ENCODE assay signal across 9 cellular contexts in genomic region chr19:14056741-14057356, GRCh38. TPM values are rescaled to one million over a fixed set of nuclear protein-coding genes. Genes with fewer than 3 reads are reported as not detected.
DNase-seq lines count a peak whose midpoint lies in the region; ATAC-seq, FAIRE-seq and TF ChIP-seq lines count a peak whose summit lies in the region.
"Had no signal": no experiment of that assay in that cellular context is flagged by ENCODE, and none has a peak within 500 bp of the region (broad histone marks: within the 10 kb centered on the region; RNA-seq: fewer than 3 reads in every experiment).

No MANE protein-coding gene starts in this region.

- TF ChIP-seq POLR2A in endothelial cell of umbilical vein (IDR thresholded peaks at IDR 0.05; ENCODE audit: low read depth, low read length), result no peak

- H3K4me3 Mint-ChIP-seq in HFFc6 (peak overlapping the region; percentile 78), osteocyte (ENCODE audit: unreplicated experiment) (peak overlapping the region; percentile 55)

- H3K9me3 Mint-ChIP-seq in HFFc6 (no peaks in the 10 kb centered on the region), osteocyte (ENCODE audit: unreplicated experiment) (no peaks in the 10 kb centered on the region)

- H3K27me3 ChIP-seq in BLaER1, result peaks cover 43% of the 10 kb centered on the region
- peaks cover 7 to 8% of the 10 kb centered on the region in 2 experiments for H3K27me3 ChIP-seq in endothelial cell of umbilical vein (ENCODE audit: control insufficient read depth in 2 of 2, insufficient read depth in 2 of 2, low read length in 2 of 2)
- H3K27me3 ChIP-seq: right lobe of liver had no signal

- H3K9me1 ChIP-seq in endothelial cell of umbilical vein (replicated peaks; ENCODE audit: control insufficient read depth, extremely low read depth, insufficient read depth, low read length), result no peaks in the 10 kb centered on the region

- peak overlapping the region; percentile 10 for H2AFZ ChIP-seq in endothelial cell of umbilical vein (ENCODE audit: low read depth, low read length)

- CTCF ChIA-PET in endothelial cell of umbilical vein (lab: Charles Lee), result interaction anchor here (0.8 to 4.6 kb wide), 11 partner anchors 8 to 269 kb away, joined by 3 to 24 read pairs (median 4); partner anchors contain the start of genes IL27RA, MISP3 and NANOS3

- H3K27ac Mint-ChIP-seq in HFFc6, result no peak overlapping the region
- H3K27ac Mint-ChIP-seq in osteocyte (ENCODE audit: unreplicated experiment), result no peak overlapping the region

- H3K36me3 Mint-ChIP-seq in HFFc6 (ENCODE audit: low read depth), result peaks cover 5% of the 10 kb centered on the region; the same call in 1 of the 2 replicates
- H3K36me3 Mint-ChIP-seq in osteocyte (ENCODE audit: unreplicated experiment), result peaks cover 3% of the 10 kb centered on the region

- no peak overlapping the region for H3K27ac ChIP-seq in BLaER1
- no peak overlapping the region for H3K27ac ChIP-seq in endothelial cell of umbilical vein (ENCODE audit: insufficient read depth, low read depth, low read length)
- H3K27ac ChIP-seq: right lobe of liver had no signal

- no peak for ATAC-seq in activated CD4-positive, CD25-positive, alpha-beta regulatory T cell treated with anti-CD3 and anti-CD28 coated beads, Interleukin-2, amount 50 U/mL, for 24 hours
- ATAC-seq in GM21367 (IDR thresholded peaks at IDR 0.05; ENCODE audit: unreplicated experiment), result no peak
- ATAC-seq: right lobe of liver had no signal

- H3K4me3 ChIP-seq in BLaER1 (no peak overlapping the region), endothelial cell of umbilical vein (replicated peaks in 1 of 3; ENCODE audit: insufficient read depth in 1 of 3, low read depth in 1 of 3, low read length in 3 of 3) (no peak overlapping the region)
- H3K4me3 ChIP-seq: right lobe of liver had no signal

- no peak for TF ChIP-seq CTCF in HFFc6 (IDR thresholded peaks at IDR 0.05)
- TF ChIP-seq CTCF in endothelial cell of umbilical vein (IDR thresholded peaks at IDR 0.05; ENCODE audit: extremely low read depth in 1 of 2, insufficient read depth in 1 of 2, low read depth in 1 of 2, low read length in 2 of 2), result no peak
- TF ChIP-seq CTCF in osteocyte (IDR thresholded peaks at IDR 0.05), result no peak

- H3K4me1 Mint-ChIP-seq in HFFc6 (ENCODE audit: low read depth) (peaks cover 4% of the 10 kb centered on the region; the same call in 1 of the 2 replicates), osteocyte (ENCODE audit: unreplicated experiment) (peaks cover 12% of the 10 kb centered on the region)

- FAIRE-seq in endothelial cell of umbilical vein (lab: Jason Lieb, UNC), result no peak

- H4K20me1 ChIP-seq in BLaER1 (no peaks in the 10 kb centered on the region), endothelial cell of umbilical vein (replicated peaks; ENCODE audit: control insufficient read depth, extremely low read depth, insufficient read depth, low read length) (no peaks in the 10 kb centered on the region)

- H3K4me1 ChIP-seq in BLaER1 (peaks cover 18% of the 10 kb centered on the region), endothelial cell of umbilical vein (ENCODE audit: control insufficient read depth, extremely low read depth, insufficient read depth, low read length) (no peaks in the 10 kb centered on the region)

- no peaks in the 10 kb centered on the region for H3K79me2 ChIP-seq in endothelial cell of umbilical vein (ENCODE audit: control insufficient read depth, insufficient read depth, low read length)

- H3K36me3 ChIP-seq in BLaER1 (peaks cover 4% of the 10 kb centered on the region; the same call in 1 of the 2 replicates), endothelial cell of umbilical vein (ENCODE audit: control insufficient read depth in 2 of 2, extremely low read depth in 1 of 2, insufficient read depth in 2 of 2, low read length in 2 of 2) (no peaks in the 10 kb centered on the region)

- POLR2A ChIA-PET in endothelial cell of umbilical vein (lab: Charles Lee), result interaction anchor here (0.6 kb wide), 1 partner anchor 154 kb away, joined by 3 read pairs; no protein-coding TSS in a partner anchor

- DNase-seq in HFFc6 (no peak), endothelial cell of umbilical vein (ENCODE audit: low read depth, low spot score) (no peak), osteocyte (ENCODE audit: extremely low spot score, unreplicated experiment) (no peak), NCI-H524 (lab: John Stamatoyannopoulos, UW) (no peak)
- no peak for DNase-seq in activated CD4-positive, alpha-beta T cell treated with anti-CD3 and anti-CD28 coated beads, Interleukin-2, amount 50 U/mL, for 1 hour
- DNase-seq: right lobe of liver had no signal

- H3K27me3 Mint-ChIP-seq in HFFc6 (ENCODE audit: insufficient read depth) (peaks cover 12% of the 10 kb centered on the region), osteocyte (ENCODE audit: unreplicated experiment) (peaks cover 15% of the 10 kb centered on the region)

- H3K4me2 ChIP-seq in BLaER1 (peak overlapping the region; percentile 39), endothelial cell of umbilical vein (ENCODE audit: insufficient read depth, low read length) (no peak overlapping the region)

- H3K9ac ChIP-seq in BLaER1 (no peak overlapping the region), endothelial cell of umbilical vein (replicated peaks; ENCODE audit: extremely low read depth, insufficient read depth, low read length) (no peak overlapping the region)

- dilution Hi-C loops in endothelial cell of umbilical vein (cut with MboI; ENCODE audit: extremely low pct_ligation_motif_present, low sequenced_read_pairs), result no loop called here

- intact Hi-C loops in endothelial cell of umbilical vein (cut with micrococcal nuclease), result loop anchor here (5.0 kb wide), 1 partner anchor 175 kb away; no protein-coding TSS in a partner anchor

- no TSS peak for BruUV-seq in endothelial cell of umbilical vein (replicated peaks; lab: Mats Ljungman, UMichigan)

- H3K9me3 ChIP-seq in BLaER1, result no peaks in the 10 kb centered on the region
- H3K9me3 ChIP-seq in endothelial cell of umbilical vein (replicated peaks; ENCODE audit: control insufficient read depth, insufficient read depth, low read length), result no peaks in the 10 kb centered on the region
- H3K9me3 ChIP-seq: right lobe of liver had no signal

RNA-seq across cellular contexts. Expression of gene PALM3, which starts 5.0 kb away (rescaled TPM):
- total RNA-seq in HFFc6 (2021; fragmentation: NEBNext Ultra II Directional; extraction: Animal tissue kit (Norgen Biotek cat#: 25700)), result 1 to 10 TPM; 1.2 to 4.0 (median 2.8) TPM
- total RNA-seq in endothelial cell of umbilical vein (0.31 TPM in 1 of 2 replicates, not detected in the other), osteocyte (0.30 and 0.63 TPM in 2 replicates)
- polyA plus RNA-seq in endothelial cell of umbilical vein, result 0.08 TPM in 2 replicates
- 0.03 and 0.06 TPM in 2 replicates for polyA plus RNA-seq in endothelial cell of umbilical vein (2011; cell fraction: cytosol; rRNA removed)
- not detected in 2 replicates for polyA plus RNA-seq in endothelial cell of umbilical vein (2011; cell fraction: nucleus; rRNA removed)
- 0.28 TPM in 1 of 2 replicates, not detected in the other for polyA plus RNA-seq in endothelial cell of umbilical vein (2012)
- polyA minus RNA-seq in endothelial cell of umbilical vein, result not detected in 2 replicates
- not detected for polyA minus RNA-seq in endothelial cell of umbilical vein (2011; cell fraction: cytosol; rRNA and poly(A)+ RNA removed)
- polyA minus RNA-seq in endothelial cell of umbilical vein (2011; cell fraction: nucleus; rRNA and poly(A)+ RNA removed), result not detected in 2 replicates

RNA-seq across cellular contexts. Expression of gene MISP3, which starts 15.7 kb away (rescaled TPM):
- total RNA-seq in HFFc6 (2021; fragmentation: NEBNext Ultra II Directional; extraction: Animal tissue kit (Norgen Biotek cat#: 25700)), result 1 to 10 TPM in 2 of 6 experiments, under 1 TPM in 4; 0.62 to 1.2 (median 0.88) TPM
- total RNA-seq in endothelial cell of umbilical vein, result 0.31 TPM in 1 of 2 replicates, not detected in the other
- 0.25 and 0.26 TPM in 2 replicates for polyA plus RNA-seq in endothelial cell of umbilical vein
- polyA plus RNA-seq in endothelial cell of umbilical vein (2011; cell fraction: cytosol; rRNA removed), result 0.13 and 0.41 TPM in 2 replicates
- 0.13 and 0.14 TPM in 2 replicates for polyA plus RNA-seq in endothelial cell of umbilical vein (2011; cell fraction: nucleus; rRNA removed)
- polyA plus RNA-seq in endothelial cell of umbilical vein (2012), result 0.39 and 0.68 TPM in 2 replicates
- 0.11 and 0.19 TPM in 2 replicates for polyA minus RNA-seq in endothelial cell of umbilical vein
- polyA minus RNA-seq in endothelial cell of umbilical vein (2011; cell fraction: cytosol; rRNA and poly(A)+ RNA removed), result not detected
- not detected in 2 replicates for polyA minus RNA-seq in endothelial cell of umbilical vein (2011; cell fraction: nucleus; rRNA and poly(A)+ RNA removed)
- total RNA-seq in osteocyte, result 1.8 and 2.1 TPM in 2 replicates

RNA-seq across cellular contexts. Expression of gene IL27RA, which starts 25.3 kb away (rescaled TPM):
- total RNA-seq in HFFc6 (2021; fragmentation: NEBNext Ultra II Directional; extraction: Animal tissue kit (Norgen Biotek cat#: 25700)), result 1 to 10 TPM; 4.7 to 6.1 (median 5.1) TPM
- total RNA-seq in endothelial cell of umbilical vein (3.7 and 4.5 TPM in 2 replicates), osteocyte (1.8 and 1.9 TPM in 2 replicates)
- 1.6 and 1.8 TPM in 2 replicates for polyA plus RNA-seq in endothelial cell of umbilical vein
- 1.6 and 1.9 TPM in 2 replicates for polyA plus RNA-seq in endothelial cell of umbilical vein (2011; cell fraction: cytosol; rRNA removed)
- 0.86 and 1.1 TPM in 2 replicates for polyA plus RNA-seq in endothelial cell of umbilical vein (2011; cell fraction: nucleus; rRNA removed)
- 2.1 and 2.4 TPM in 2 replicates for polyA plus RNA-seq in endothelial cell of umbilical vein (2012)
- 1.1 and 1.8 TPM in 2 replicates for polyA minus RNA-seq in endothelial cell of umbilical vein
- polyA minus RNA-seq in endothelial cell of umbilical vein (2011; cell fraction: cytosol; rRNA and poly(A)+ RNA removed), result 8.2 TPM
- 0.14 and 0.38 TPM in 2 replicates for polyA minus RNA-seq in endothelial cell of umbilical vein (2011; cell fraction: nucleus; rRNA and poly(A)+ RNA removed)

RNA-seq across cellular contexts. Expression of gene C19orf67, which starts 28.7 kb away (rescaled TPM):
- not detected for total RNA-seq in HFFc6 (2021; fragmentation: NEBNext Ultra II Directional; extraction: Animal tissue kit (Norgen Biotek cat#: 25700))
- total RNA-seq in endothelial cell of umbilical vein (0.55 TPM in 1 of 2 replicates, not detected in the other), osteocyte (0.54 TPM in 1 of 2 replicates, not detected in the other)
- not detected in 2 replicates for polyA plus RNA-seq in endothelial cell of umbilical vein
- polyA plus RNA-seq in endothelial cell of umbilical vein (2011; cell fraction: cytosol; rRNA removed), result not detected in 2 replicates
- not detected in 2 replicates for polyA plus RNA-seq in endothelial cell of umbilical vein (2011; cell fraction: nucleus; rRNA removed)
- polyA plus RNA-seq in endothelial cell of umbilical vein (2012), result not detected in 2 replicates
- polyA minus RNA-seq in endothelial cell of umbilical vein, result 0.40 TPM in 1 of 2 replicates, not detected in the other
- not detected for polyA minus RNA-seq in endothelial cell of umbilical vein (2011; cell fraction: cytosol; rRNA and poly(A)+ RNA removed)
- polyA minus RNA-seq in endothelial cell of umbilical vein (2011; cell fraction: nucleus; rRNA and poly(A)+ RNA removed), result not detected in 2 replicates

RNA-seq across cellular contexts. Expression of gene RLN3, which starts 28.9 kb away (rescaled TPM):
- not detected for total RNA-seq in HFFc6 (2021; fragmentation: NEBNext Ultra II Directional; extraction: Animal tissue kit (Norgen Biotek cat#: 25700))
- total RNA-seq in endothelial cell of umbilical vein (not detected in 2 replicates), osteocyte (not detected in 2 replicates)
- not detected in 2 replicates for polyA plus RNA-seq in endothelial cell of umbilical vein
- polyA plus RNA-seq in endothelial cell of umbilical vein (2011; cell fraction: cytosol; rRNA removed), result not detected in 2 replicates
- polyA plus RNA-seq in endothelial cell of umbilical vein (2011; cell fraction: nucleus; rRNA removed), result not detected in 2 replicates
- polyA plus RNA-seq in endothelial cell of umbilical vein (2012), result not detected in 2 replicates
- not detected in 2 replicates for polyA minus RNA-seq in endothelial cell of umbilical vein
- not detected for polyA minus RNA-seq in endothelial cell of umbilical vein (2011; cell fraction: cytosol; rRNA and poly(A)+ RNA removed)
- not detected in 2 replicates for polyA minus RNA-seq in endothelial cell of umbilical vein (2011; cell fraction: nucleus; rRNA and poly(A)+ RNA removed)
- total RNA-seq: right lobe of liver had no signal
